In the genomic region with DNA sequence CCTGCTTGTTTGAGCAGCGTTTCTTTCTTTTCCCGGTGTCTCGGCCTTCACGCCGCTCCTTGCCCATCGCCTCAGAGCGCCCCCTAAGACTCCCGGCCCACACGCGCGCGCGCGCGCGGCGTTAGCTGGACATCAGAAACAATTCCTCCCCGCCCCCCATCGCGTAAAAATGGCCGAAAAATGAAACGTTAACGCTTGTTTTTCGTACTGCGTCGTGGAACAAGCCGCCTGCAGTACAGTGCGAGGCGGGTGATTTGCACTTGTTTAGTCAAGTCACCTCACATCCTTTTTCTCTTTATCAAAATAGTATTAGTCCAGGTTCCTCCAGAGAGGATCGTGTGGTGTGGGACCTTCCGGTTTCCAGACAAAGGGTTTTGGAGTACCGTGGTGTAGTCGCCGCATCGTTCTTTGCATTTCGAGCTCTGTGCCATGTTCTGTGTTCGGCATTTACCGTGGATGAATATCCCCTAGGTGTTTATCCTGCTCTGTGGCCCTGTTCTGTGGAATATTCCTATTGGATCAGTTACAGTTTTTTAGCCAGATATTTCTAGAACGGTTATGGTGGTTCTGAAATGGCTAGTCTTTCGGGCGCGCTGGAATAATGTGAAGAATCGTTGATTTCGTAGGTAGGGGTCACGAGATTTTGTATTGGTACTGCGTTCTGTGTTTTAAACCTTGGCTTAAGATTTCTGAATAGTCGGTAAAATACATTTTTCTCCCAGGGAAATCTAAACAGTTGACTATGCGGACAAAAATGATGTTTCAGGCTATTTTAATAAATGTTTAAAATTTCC, we compare ENCODE assay signal across 1 cellular context.
TF ChIP-seq lines count a peak whose summit lies in the region.

No MANE protein-coding gene starts in this region.

TF ChIP-seq in endothelial cell of umbilical vein, 7 proteins besides CTCF, POLR2A, EP300 and RAD21 (continued from another document):
- TF ChIP-seq POLR2AphosphoS5 (IDR thresholded peaks at IDR 0.05; ENCODE audit: insufficient read depth, low read depth, low read length) = no peak
- no peak for TF ChIP-seq FOS (IDR thresholded peaks at IDR 0.05; ENCODE audit: borderline replicate concordance, insufficient read depth, low read length)
- no peak for TF ChIP-seq JUN (IDR thresholded peaks at IDR 0.05; ENCODE audit: borderline replicate concordance, insufficient read depth, insufficient read length, low read depth)
